ENCODE assay signal across 24 cellular contexts in the genomic region with DNA sequence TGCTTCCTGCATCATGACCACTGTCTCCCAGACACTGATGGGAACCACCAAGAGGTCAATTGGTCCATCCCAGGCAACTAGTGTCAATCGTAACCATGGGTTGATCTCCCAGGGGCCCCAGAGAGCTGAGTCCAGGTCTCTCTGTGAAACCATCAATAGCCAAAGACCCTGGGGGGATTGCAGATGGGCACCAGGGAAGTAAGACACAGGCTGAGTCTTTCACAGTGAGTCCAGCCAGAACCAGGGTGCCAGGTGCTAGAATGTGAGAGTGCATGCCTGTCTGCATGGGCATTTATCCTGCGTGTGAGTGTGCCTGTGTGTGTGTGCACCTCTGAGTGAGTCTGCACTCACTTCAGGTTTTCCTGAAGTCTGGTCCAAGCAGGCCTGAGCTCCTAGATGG. TPM values are rescaled to one million over a fixed set of nuclear protein-coding genes. Genes with fewer than 3 reads are reported as not detected.
A peak's percentile ranks its signal among the peaks of the same experiment; 100 is the strongest.
DNase-seq lines count a peak whose midpoint lies in the region; FAIRE-seq and TF ChIP-seq lines count a peak whose summit lies in the region.
"Had no signal": no experiment of that assay in that cellular context is flagged by ENCODE, and none has a peak within 500 bp of the region (broad histone marks: within the 10 kb centered on the region; RNA-seq: fewer than 3 reads in every experiment).

No MANE protein-coding gene starts in this region.

- H3K9me3 ChIP-seq in colonic mucosa (no peaks in the 10 kb centered on the region), kidney (ENCODE audit: control insufficient read depth in 1 of 2, low read length in 2 of 2) (no peaks in the 10 kb centered on the region)
- H3K9me3 ChIP-seq: BE2C, BLaER1, Caco-2 had no signal

- peak overlapping the region; percentile 57 for H3K27ac ChIP-seq in cingulate gyrus (ENCODE audit: low read depth, low read length)
- peak overlapping the region; percentile 94 for H3K27ac ChIP-seq in temporal lobe (ENCODE audit: low read depth, low read length)
- no peak overlapping the region for H3K27ac ChIP-seq in colonic mucosa
- no peak overlapping the region for H3K27ac ChIP-seq in kidney (ENCODE audit: low read depth in 2 of 2, low read length in 2 of 2)
- H3K27ac ChIP-seq: BLaER1 had no signal

- H3K36me3 ChIP-seq in colonic mucosa: no peaks in the 10 kb centered on the region
- H3K36me3 ChIP-seq in kidney (ENCODE audit: control insufficient read depth in 1 of 2, insufficient read depth in 2 of 2, low read length in 2 of 2): no peaks in the 10 kb centered on the region
- H3K36me3 ChIP-seq: BLaER1 had no signal

- no peak for FAIRE-seq in kidney (lab: Jason Lieb, UNC)
- FAIRE-seq: A204.1, D721Med, G401.6, GM12892, GM18507 had no signal

- H3K4me1 ChIP-seq in colonic mucosa (no peaks in the 10 kb centered on the region), kidney (ENCODE audit: control insufficient read depth in 1 of 2, insufficient read depth in 1 of 2, low read depth in 1 of 2, low read length in 2 of 2) (no peaks in the 10 kb centered on the region)
- H3K4me1 ChIP-seq: BLaER1, Caco-2 had no signal

- intact Hi-C loops in colonic mucosa (cut with DNase I): no loop called here
- intact Hi-C loops in kidney (cut with DNase I): no loop called here

- H3K27me3 ChIP-seq in colonic mucosa: no peaks in the 10 kb centered on the region
- H3K27me3 ChIP-seq: BE2C, BLaER1 had no signal

- no peak overlapping the region for H3K9ac ChIP-seq in colonic mucosa (ENCODE audit: low read depth in 2 of 2, low read length in 2 of 2)
- H3K9ac ChIP-seq in kidney (ENCODE audit: low read length in 2 of 2): no peak overlapping the region
- H3K9ac ChIP-seq: BLaER1 had no signal

- DNase-seq in mesenteric fat pad (ENCODE audit: low spot score) (peak; percentile 67), colonic mucosa (no peak), T-helper 1 cell (no peak), SHP77 treated with DMSO at 0.1 percent for 48 hours (lab: John Stamatoyannopoulos, UW) (no peak), kidney (no peak)
- DNase-seq: 8988T; ACHN; BE2C; C1 segment of cervical spinal cord; Caco-2; Calu3; CD4-positive, alpha-beta memory T cell; CD4-positive, CD25-positive, alpha-beta regulatory T cell; DMS79 treated with DMSO at 0.1 percent for 48 hours; GF-D8 had no signal

- TF ChIP-seq CTCF in colonic mucosa (IDR thresholded peaks at IDR 0.05) (no peak), kidney (IDR thresholded peaks at IDR 0.05; ENCODE audit: borderline replicate concordance, extremely low read depth, insufficient read depth) (no peak)

- H3K4me3 ChIP-seq in colonic mucosa: no peak overlapping the region
- H3K4me3 ChIP-seq in kidney (ENCODE audit: low read length in 2 of 2): no peak overlapping the region
- H3K4me3 ChIP-seq: BLaER1 had no signal

RNA-seq across cellular contexts. Expression of a gene that starts 45.3 kb away (rescaled TPM):
- 2.7 TPM for total RNA-seq in mesenteric fat pad
- 2.7 TPM for total RNA-seq in temporal lobe
- 10 to 100 TPM; 11.1 to 21.3 TPM for total RNA-seq in colonic mucosa
- total RNA-seq in kidney: 34.4 TPM
- 16.7 TPM for polyA plus RNA-seq in kidney (ENCODE audit: insufficient read depth, low read depth, low replicate concordance)
- total RNA-seq: A673 had no signal

Comparison
In these comparisons a context has a peak if more than half of its experiments do, and no peak if none do; other contexts are left out.
1. H3K27ac ChIP-seq: peak in cingulate gyrus (single experiment) and temporal lobe (single experiment); none in colonic mucosa (single experiment) and kidney (0 of 2).